In genomic region chr12:38411426-38411825, GRCh38 we compare ENCODE assay signal across 18 cellular contexts.
"Had no signal": no experiment of that assay in that cellular context is flagged by ENCODE, and none has a peak within 500 bp of the region (broad histone marks: within the 10 kb centered on the region; RNA-seq: fewer than 3 reads in every experiment).

No MANE protein-coding gene starts in this region.

- H3K9me3 ChIP-seq: lower lobe of right lung, tibial nerve had no signal

- H3K27me3 ChIP-seq: brain microvascular endothelial cell, tibial nerve had no signal

- ATAC-seq: activated CD8-positive, alpha-beta memory T cell treated with anti-CD3 and anti-CD28 coated beads, Interleukin-2, amount 10 ng/mL, durations not matched to agents 7 days and 5 days; activated naive CD4-positive, alpha-beta T cell treated with anti-CD3 and anti-CD28 coated beads, Interleukin-2, amount 50 U/mL, for 72 hours; left cardiac atrium; naive thymus-derived CD8-positive, alpha-beta T cell; right cardiac atrium; stimulated activated memory B cell treated with anti-CD40 and anti-IgM and Interleukin-4, amounts not matched to agents 10 μg/mL and 1 μg/mL and 100 μg/mL, for 72 hours; T-helper 17 cell had no signal

- H3K36me3 ChIP-seq: brain microvascular endothelial cell, lower lobe of right lung, tibial nerve had no signal

- H3K4me2 ChIP-seq: smooth muscle cell had no signal

- H3K27ac ChIP-seq: brain microvascular endothelial cell, lower lobe of right lung, tibial nerve had no signal

- H3K4me3 ChIP-seq: lower lobe of right lung, smooth muscle cell, tibial nerve had no signal

- DNase-seq: activated CD4-positive, alpha-beta T cell treated with anti-CD3 and anti-CD28 coated beads, Interleukin-2, amount 50 U/mL, for 48 hours; activated CD4-positive, CD25-positive, alpha-beta regulatory T cell treated with anti-CD3 and anti-CD28 coated beads, Interleukin-2, amount 50 U/mL, for 72 hours; activated CD8-positive, alpha-beta memory T cell treated with anti-CD3 and anti-CD28 coated beads, Interleukin-2, amount 10 ng/mL, durations not matched to agents 7 days and 5 days; activated effector memory CD4-positive, alpha-beta T cell treated with Interleukin-2 at 50 U/mL for 16 hours; activated T-cell treated with anti-CD3 and anti-CD28 coated beads, Interleukin-2, amount 50 U/mL, for 24 hours; amygdala; brain microvascular endothelial cell; hypothalamus; immature natural killer cell; left cardiac atrium; lower lobe of right lung; naive thymus-derived CD8-positive, alpha-beta T cell; right cardiac atrium; T-helper 17 cell had no signal

- H3K4me1 ChIP-seq: lower lobe of right lung, tibial nerve had no signal
